ENCODE assay signal across 37 cellular contexts in genomic region chr6:137443901-137444300, GRCh38. TPM values are rescaled to one million over a fixed set of nuclear protein-coding genes. Genes with fewer than 3 reads are reported as not detected.
DNase-seq lines count a peak whose midpoint lies in the region; ATAC-seq and TF ChIP-seq lines count a peak whose summit lies in the region.
"Had no signal": no experiment of that assay in that cellular context is flagged by ENCODE, and none has a peak within 500 bp of the region (broad histone marks: within the 10 kb centered on the region; RNA-seq: fewer than 3 reads in every experiment).

No MANE protein-coding gene starts in this region.

- H3K27me3 ChIP-seq in DND-41 (ENCODE audit: insufficient read depth, low read length, poor library complexity) (no peaks in the 10 kb centered on the region), H7 (ENCODE audit: control insufficient read depth, insufficient read depth, low read length) (no peaks in the 10 kb centered on the region), WERI-Rb-1 (ENCODE audit: insufficient read depth, low read depth, severe bottlenecking) (no peaks in the 10 kb centered on the region)
- H3K27me3 ChIP-seq: ascending aorta, sigmoid colon, SJSA1, transverse colon had no signal

- TF ChIP-seq CTCF in DND-41 (IDR thresholded peaks at IDR 0.05; ENCODE audit: borderline replicate concordance, extremely low read depth, low read length, poor library complexity, severe bottlenecking) (peak; percentile 10), WERI-Rb-1 (IDR thresholded peaks at IDR 0.05; ENCODE audit: low read depth, low read length) (no peak)

- no peak overlapping the region for H3K27ac Mint-ChIP-seq in naive thymus-derived CD8-positive, alpha-beta T cell
- H3K27ac Mint-ChIP-seq: activated naive CD8-positive, alpha-beta T cell treated with anti-CD3 and anti-CD28 coated beads, Interleukin-2, amount 10 ng/mL, durations not matched to agents 7 days and 5 days; activated T-cell treated with anti-CD3 and anti-CD28 coated beads, Interleukin-2, amount 50 U/mL, for 24 hours; stimulated activated effector memory CD8-positive, alpha-beta T cell treated with anti-CD3 and anti-CD28 coated beads, Interleukin-12 subunit alpha, Interleukin-12 subunit beta, amount 100 ng/mL, for 72 hours had no signal

- peaks cover 0 to 5% (median 2%) of the 10 kb centered on the region in 5 donors for H3K27me3 Mint-ChIP-seq in naive thymus-derived CD8-positive, alpha-beta T cell
- H3K27me3 Mint-ChIP-seq: activated T-cell treated with anti-CD3 and anti-CD28 coated beads, Interleukin-2, amount 50 U/mL, for 24 hours had no signal

- H2AFZ ChIP-seq in DND-41 (ENCODE audit: low read depth, low read length) = no peak overlapping the region

- H3K4me1 ChIP-seq in DND-41 (ENCODE audit: insufficient read depth, low read length) = no peaks in the 10 kb centered on the region
- H3K4me1 ChIP-seq: ascending aorta, sigmoid colon, SJSA1, transverse colon had no signal

- no peak overlapping the region for H3K9ac ChIP-seq in DND-41 (ENCODE audit: low read depth, low read length)

- H4K20me1 ChIP-seq in DND-41 (ENCODE audit: insufficient read depth, low read length) = no peaks in the 10 kb centered on the region

- POLR2A ChIA-PET in naive thymus-derived CD8-positive, alpha-beta T cell (lab: Charles Lee) = no interaction called here

- in situ Hi-C loops in SK-MEL-5 (cut with HindIII; ENCODE audit: low pct_unique_long_range_greater_than_20kb, low sequenced_read_pairs) = no loop called here

- H3K4me1 Mint-ChIP-seq in naive thymus-derived CD8-positive, alpha-beta T cell = peaks cover 0 to 5% (median 0%) of the 10 kb centered on the region in 4 donors

- ATAC-seq in DND-41 (ENCODE audit: insufficient read depth, low read depth) (no peak), GM18861 (IDR thresholded peaks at IDR 0.05; ENCODE audit: unreplicated experiment) (no peak)
- ATAC-seq in naive thymus-derived CD8-positive, alpha-beta T cell = no peak
- ATAC-seq: left ventricle myocardium superior; stimulated activated effector memory CD8-positive, alpha-beta T cell treated with anti-CD3 and anti-CD28 coated beads, Interleukin-12 subunit alpha, Interleukin-12 subunit beta, amount 100 ng/mL, for 72 hours had no signal

- no peak overlapping the region for H3K4me3 Mint-ChIP-seq in naive thymus-derived CD8-positive, alpha-beta T cell
- H3K4me3 Mint-ChIP-seq: activated naive CD8-positive, alpha-beta T cell treated with anti-CD3 and anti-CD28 coated beads, Interleukin-2, amount 10 ng/mL, durations not matched to agents 7 days and 5 days; activated T-cell treated with anti-CD3 and anti-CD28 coated beads, Interleukin-2, amount 50 U/mL, for 24 hours; stimulated activated effector memory CD8-positive, alpha-beta T cell treated with anti-CD3 and anti-CD28 coated beads, Interleukin-12 subunit alpha, Interleukin-12 subunit beta, amount 100 ng/mL, for 72 hours had no signal

- no peaks in the 10 kb centered on the region for H3K79me2 ChIP-seq in DND-41 (ENCODE audit: insufficient read depth, low read length)

- H3K9me3 ChIP-seq in DND-41 (ENCODE audit: insufficient read depth, low read length, severe bottlenecking) (peaks cover 7% of the 10 kb centered on the region), WERI-Rb-1 (ENCODE audit: severe bottlenecking) (no peaks in the 10 kb centered on the region)
- H3K9me3 ChIP-seq: ascending aorta, sigmoid colon, SJSA1, transverse colon had no signal

- H3K27ac ChIP-seq in DND-41 (ENCODE audit: low read length) (no peak overlapping the region), WERI-Rb-1 (no peak overlapping the region)
- H3K27ac ChIP-seq: ascending aorta, coronary artery, epithelial cell of prostate, RWPE1, sigmoid colon, SJSA1, transverse colon, VCaP had no signal

- peaks cover 0 to 8% (median 0%) of the 10 kb centered on the region in 3 donors for H3K36me3 Mint-ChIP-seq in naive thymus-derived CD8-positive, alpha-beta T cell
- H3K36me3 Mint-ChIP-seq: stimulated activated effector memory CD8-positive, alpha-beta T cell treated with anti-CD3 and anti-CD28 coated beads, Interleukin-12 subunit alpha, Interleukin-12 subunit beta, amount 100 ng/mL, for 72 hours had no signal

- H3K4me3 ChIP-seq in DND-41 (ENCODE audit: low read depth in 1 of 2, low read length in 2 of 2) (no peak overlapping the region), H7 (ENCODE audit: insufficient read depth, low read depth, low read length) (no peak overlapping the region), WERI-Rb-1 (ENCODE audit: low read depth, low read length) (no peak overlapping the region)
- H3K4me3 ChIP-seq: ascending aorta, coronary artery, sigmoid colon, SJSA1, transverse colon had no signal

- H3K36me3 ChIP-seq in DND-41 (ENCODE audit: insufficient read depth, low read length) (no peaks in the 10 kb centered on the region), H7 (replicated peaks; ENCODE audit: control insufficient read depth, insufficient read depth, low read length) (no peaks in the 10 kb centered on the region), WERI-Rb-1 (no peaks in the 10 kb centered on the region)
- H3K36me3 ChIP-seq: ascending aorta, sigmoid colon, SJSA1, transverse colon had no signal

- peaks cover 0 to 25% (median 9%) of the 10 kb centered on the region in 9 donors for H3K9me3 Mint-ChIP-seq in naive thymus-derived CD8-positive, alpha-beta T cell
- H3K9me3 Mint-ChIP-seq: activated naive CD8-positive, alpha-beta T cell treated with anti-CD3 and anti-CD28 coated beads, Interleukin-2, amount 10 ng/mL, durations not matched to agents 7 days and 5 days had no signal

- DNase-seq in DND-41 (no peak), H7 (peak; percentile 2), SK-MEL-5 (ENCODE audit: low read depth, low spot score) (peak; percentile 8), iPS-NIHi11 (ENCODE audit: low spot score) (peak; percentile 10), WERI-Rb-1 (no peak)
- no peak for DNase-seq in naive thymus-derived CD8-positive, alpha-beta T cell
- no peak for DNase-seq in stimulated activated CD8-positive, alpha-beta memory T cell treated with anti-CD3 and anti-CD28 coated beads, Interleukin-4, amount 100 ng/mL, for 48 hours
- DNase-seq: ACHN; activated CD4-positive, alpha-beta T cell treated with anti-CD3 and anti-CD28 coated beads, Interleukin-2, amount 50 U/mL, for 1 hour; activated gamma-delta T cell; activated naive CD8-positive, alpha-beta T cell treated with anti-CD3 and anti-CD28 coated beads, Interleukin-2, amount 10 ng/mL, durations not matched to agents 7 days and 5 days; activated T-cell treated with anti-CD3 and anti-CD28 coated beads, Interleukin-2, amount 50 U/mL, for 24 hours; DMS153; effector CD8-positive, alpha-beta T cell; left ventricle myocardium superior; NCI-H1092 treated with DMSO at 0.1 percent for 48 hours; NCI-H1694 treated with DMSO at 0.1 percent for 48 hours; posterior cingulate gyrus; sigmoid colon; stimulated activated CD4-positive, alpha-beta T cell treated with anti-CD3 and anti-CD28 coated beads, Interleukin-4, amount 100 ng/mL, for 4 hours; T1000; transverse colon had no signal

- H3K4me2 ChIP-seq in DND-41 (ENCODE audit: insufficient read depth, low read length) = no peak overlapping the region

RNA-seq across cellular contexts. Expression of gene OLIG3, which starts 50.3 kb away (rescaled TPM):
- 0.07 and 0.28 TPM in 2 replicates for total RNA-seq in H7 (2014; rRNA removed; shearing (Covaris generic))
- not detected in 2 replicates for total RNA-seq in SK-MEL-5 (2014; rRNA removed; shearing (Covaris generic))
- not detected in 2 replicates for polyA plus RNA-seq in SK-MEL-5 (2015; cell fraction: cytosol; rRNA removed)
- not detected in 2 replicates for polyA plus RNA-seq in SK-MEL-5 (2015; cell fraction: nucleus; rRNA removed)
- total RNA-seq in naive thymus-derived CD8-positive, alpha-beta T cell = not detected
- not detected for polyA plus RNA-seq in naive thymus-derived CD8-positive, alpha-beta T cell
- total RNA-seq: activated naive CD8-positive, alpha-beta T cell treated with anti-CD3 and anti-CD28 coated beads, Interleukin-2, amount 10 ng/mL, durations not matched to agents 7 days and 5 days; ascending aorta; cardiac septum; left ventricle myocardium superior; MCF 10A; mesenteric fat pad; myocyte; sigmoid colon; SJSA1; subcutaneous adipose tissue; transverse colon had no signal
- polyA plus RNA-seq: BJ, keratinocyte, sigmoid colon had no signal

Comparison
In these comparisons a context has a peak if more than half of its experiments do, and no peak if none do; other contexts are left out.
1. DNase-seq: peak in H7 (single experiment), SK-MEL-5 (single experiment) and iPS-NIHi11 (single experiment); none in DND-41 (single experiment), naive thymus-derived CD8-positive, alpha-beta T cell (0 of 10), stimulated activated CD8-positive, alpha-beta memory T cell treated with anti-CD3 and anti-CD28 coated beads, Interleukin-4, amount 100 ng/mL, for 48 hours (single experiment) and WERI-Rb-1 (single experiment).